In genomic region chr6:111810321-111811235, GRCh38 we compare ENCODE assay signal across 14 cellular contexts.
DNase-seq lines count a peak whose midpoint lies in the region; ATAC-seq and TF ChIP-seq lines count a peak whose summit lies in the region.
"Had no signal": no experiment of that assay in that cellular context is flagged by ENCODE, and none has a peak within 500 bp of the region (broad histone marks: within the 10 kb centered on the region; RNA-seq: fewer than 3 reads in every experiment).

No MANE protein-coding gene starts in this region.

- DNase-seq in DMS79 treated with DMSO at 0.1 percent for 48 hours (lab: John Stamatoyannopoulos, UW) (peak; percentile 89), SK-N-DZ (ENCODE audit: low spot score) (peak; percentile 42), astrocyte of the spinal cord (ENCODE audit: low read depth, low spot score) (peak; percentile 61), heart left ventricle (no peak), COLO668 (lab: John Stamatoyannopoulos, UW; ENCODE audit: unreplicated experiment) (no peak)
- DNase-seq in natural killer cell treated with Interleukin-12 subunit alpha and Interleukin-12 subunit beta and Interleukin-15 and Interleukin-18, amount 100 ng/mL, for 72 hours (ENCODE audit: low spot score) = no peak
- DNase-seq: activated CD8-positive, alpha-beta memory T cell treated with anti-CD3 and anti-CD28 coated beads, Interleukin-2, amount 50 U/mL, for 4 hours; KBM-7; mesenchymal stem cell; stomach had no signal

- peaks cover 64 to 72% of the 10 kb centered on the region in 2 donors for H3K4me1 Mint-ChIP-seq in natural killer cell treated with Interleukin-12 subunit alpha and Interleukin-12 subunit beta and Interleukin-15 and Interleukin-18, amount 100 ng/mL, for 72 hours (ENCODE audit: low read depth in 2 of 2)

- peak overlapping the region; percentile 69 for H3K4me3 Mint-ChIP-seq in natural killer cell treated with Interleukin-12 subunit alpha and Interleukin-12 subunit beta and Interleukin-15 and Interleukin-18, amount 100 ng/mL, for 72 hours
- H3K4me3 Mint-ChIP-seq: CD14-positive monocyte had no signal

- no peak for TF ChIP-seq CTCF in astrocyte of the spinal cord (IDR thresholded peaks at IDR 0.05; ENCODE audit: low read depth, low read length)
- TF ChIP-seq CTCF in heart left ventricle (IDR thresholded peaks at IDR 0.05) = no peak

- intact Hi-C loops in heart left ventricle (cut with DNase I) = no loop called here

- no peak overlapping the region for H3K4me3 ChIP-seq in astrocyte of the spinal cord (ENCODE audit: low read depth, low read length)
- no peak overlapping the region for H3K4me3 ChIP-seq in heart left ventricle
- H3K4me3 ChIP-seq: breast epithelium, prostate gland, stomach had no signal

- peaks cover 0 to 16% (median 6%) of the 10 kb centered on the region in 9 donors for H3K36me3 ChIP-seq in heart left ventricle
- H3K36me3 ChIP-seq: breast epithelium, prostate gland had no signal

- H3K27ac ChIP-seq in heart left ventricle = no peak overlapping the region
- H3K27ac ChIP-seq: breast epithelium, prostate gland, stomach had no signal

- peaks cover 0 to 63% (median 15%) of the 10 kb centered on the region in 12 donors for H3K4me1 ChIP-seq in heart left ventricle
- H3K4me1 ChIP-seq: breast epithelium, prostate gland had no signal

- 81 to 86% (median 84%) methylated on average over 10 of the region's 10 CpGs for WGBS in heart left ventricle, 4 donors

- TF ChIP-seq POLR2A in heart left ventricle (IDR thresholded peaks at IDR 0.05) = no peak

- ATAC-seq in natural killer cell treated with Interleukin-12 subunit alpha and Interleukin-12 subunit beta and Interleukin-15 and Interleukin-18, amount 100 ng/mL, for 72 hours = peak; percentile 17 to 46
- ATAC-seq in HG03460 (IDR thresholded peaks at IDR 0.05; ENCODE audit: unreplicated experiment) (no peak), heart left ventricle (no peak)

- H3K27me3 Mint-ChIP-seq in natural killer cell treated with Interleukin-12 subunit alpha and Interleukin-12 subunit beta and Interleukin-15 and Interleukin-18, amount 100 ng/mL, for 72 hours = no peaks in the 10 kb centered on the region

- H3K9me3 Mint-ChIP-seq in natural killer cell treated with Interleukin-12 subunit alpha and Interleukin-12 subunit beta and Interleukin-15 and Interleukin-18, amount 100 ng/mL, for 72 hours = no peaks in the 10 kb centered on the region
- H3K9me3 Mint-ChIP-seq: CD14-positive monocyte had no signal

- H3K36me3 Mint-ChIP-seq in natural killer cell treated with Interleukin-12 subunit alpha and Interleukin-12 subunit beta and Interleukin-15 and Interleukin-18, amount 100 ng/mL, for 72 hours = peaks cover 12% of the 10 kb centered on the region

- H3K27ac Mint-ChIP-seq in natural killer cell treated with Interleukin-12 subunit alpha and Interleukin-12 subunit beta and Interleukin-15 and Interleukin-18, amount 100 ng/mL, for 72 hours = peak overlapping the region; percentile 95 to 97

- in situ Hi-C loops in astrocyte of the spinal cord (cut with HindIII; ENCODE audit: low sequenced_read_pairs) = no loop called here

- H3K9me3 ChIP-seq in heart left ventricle = no peaks in the 10 kb centered on the region
- H3K9me3 ChIP-seq: breast epithelium, prostate gland, stomach had no signal

- H3K27me3 ChIP-seq in heart left ventricle = no peaks in the 10 kb centered on the region
- H3K27me3 ChIP-seq: breast epithelium, stomach had no signal

Comparison
In these comparisons a context has a peak if more than half of its experiments do, and no peak if none do; other contexts are left out.
1. DNase-seq: peak in DMS79 treated with DMSO at 0.1 percent for 48 hours (single experiment), SK-N-DZ (single experiment) and astrocyte of the spinal cord (single experiment); none in natural killer cell treated with Interleukin-12 subunit alpha and Interleukin-12 subunit beta and Interleukin-15 and Interleukin-18, amount 100 ng/mL, for 72 hours (single experiment), heart left ventricle (0 of 5) and COLO668 (single experiment).
2. ATAC-seq: peak in natural killer cell treated with Interleukin-12 subunit alpha and Interleukin-12 subunit beta and Interleukin-15 and Interleukin-18, amount 100 ng/mL, for 72 hours (2 of 2); none in HG03460 (single experiment) and heart left ventricle (0 of 4).